ENCODE assay signal across 8 cellular contexts in genomic region chr2:136117909-136118818, GRCh38. TPM values are rescaled to one million over a fixed set of nuclear protein-coding genes. Genes with fewer than 3 reads are reported as not detected.
DNase-seq lines count a peak whose midpoint lies in the region; ATAC-seq, FAIRE-seq and TF ChIP-seq lines count a peak whose summit lies in the region.

Gene CXCR4 (minus strand): TSS chr2:136118149. CDS start chr2:136118060, 89 bp downstream.

- POLR2A ChIA-PET in HepG2 (lab: Yijun Ruan, JAX), result no interaction called here

- CTCF ChIA-PET in HepG2 (lab: Yijun Ruan, JAX; ENCODE audit: low intra/inter-chr PET ratio, low total read pairs), result no interaction called here

- H3K4me2 ChIP-seq in HepG2 (ENCODE audit: low read depth, low read length), result peak within 1 kb of the TSS; percentile 69

- TF ChIP-seq EP300 in HepG2 (IDR thresholded peaks at IDR 0.05; ENCODE audit: low read depth in 2 of 2, low read length in 2 of 2), result no peak
- no peak for TF ChIP-seq EP300 in HepG2 (CRISPR knock-in tag; IDR thresholded peaks at IDR 0.05; ENCODE audit: borderline replicate concordance)

- no peak for TF ChIP-seq POLR2A in HepG2 (IDR thresholded peaks at IDR 0.05; ENCODE audit: insufficient read depth in 1 of 2, low read depth in 2 of 2, low read length in 2 of 2)

- H3K9me3 ChIP-seq in HepG2 (ENCODE audit: low read length), result no peaks in the 10 kb centered on the region

- peak within 1 kb of the TSS; percentile 39 to 58 (median 39); a peak in 5 of 6 replicates for H3K4me3 ChIP-seq in HepG2 (replicated peaks in 1 of 3; ENCODE audit: insufficient read depth in 1 of 3, low read depth in 2 of 3, low read length in 3 of 3)

- TF ChIP-seq CTCF in HFFc6 (IDR thresholded peaks at IDR 0.05) (no peak), HepG2 (CRISPR knock-in tag; IDR thresholded peaks at IDR 0.05) (no peak; the same call in 1 of the 2 replicates)

- H2AFZ ChIP-seq in HepG2 (ENCODE audit: low read length), result no peak within 1 kb of the TSS

- DNase-seq in DMS53 treated with DMSO at 0.1 percent for 48 hours (lab: John Stamatoyannopoulos, UW; ENCODE audit: unreplicated experiment), result peak; percentile 13
- no peak for DNase-seq in HFFc6
- DNase-seq in NCI-H2107 treated with DMSO at 0.1 percent for 48 hours (lab: John Stamatoyannopoulos, UW; ENCODE audit: unreplicated experiment), result peak; percentile 78
- DNase-seq in cerebellum (ENCODE audit: low spot score), result peak; percentile 13
- DNase-seq in HepG2 (ENCODE audit: low spot score), result no peak
- peak; percentile 82 to 84 for DNase-seq in stimulated activated CD4-positive, alpha-beta T cell treated with anti-CD3 and anti-CD28 coated beads, Interleukin-2, amount 100 ng/mL, for 48 hours
- DNase-seq in HCEC 1CT, result no peak

- H3K27ac ChIP-seq in HepG2 (ENCODE audit: extremely low read length, insufficient read depth, low read length), result no peak within 1 kb of the TSS

- H3K4me3 Mint-ChIP-seq in HFFc6, result peak within 1 kb of the TSS; percentile 66

- intact Hi-C loops in HepG2 (cut with micrococcal nuclease; ENCODE audit: unreplicated experiment), result no loop called here

- H3K4me1 Mint-ChIP-seq in HFFc6 (ENCODE audit: low read depth), result 0 out of 2 replicates have a peak, but pooled peaks cover 8% of the 10 kb centered on the region

- H4K20me1 ChIP-seq in HepG2 (ENCODE audit: insufficient read depth, low read length), result no peaks in the 10 kb centered on the region

- H3K36me3 ChIP-seq in HepG2 (replicated peaks in 1 of 2; ENCODE audit: control insufficient read depth in 1 of 2, insufficient read depth in 2 of 2, low read length in 2 of 2), result no peaks in the 10 kb centered on the region

- peaks cover 0 to 62% of the 10 kb centered on the region in 2 experiments; a peak in 4 of 5 replicates for H3K27me3 ChIP-seq in HepG2 (ENCODE audit: control insufficient read depth in 1 of 2, insufficient read depth in 2 of 2, low read length in 2 of 2)

- peaks cover 42% of the 10 kb centered on the region for H3K27me3 Mint-ChIP-seq in HFFc6 (ENCODE audit: insufficient read depth)

- in situ Hi-C loops in HepG2 (cut with HindIII; ENCODE audit: extremely low pct_ligation_motif_present, low pct_unique_long_range_greater_than_20kb), result no loop called here

- H3K27ac Mint-ChIP-seq in HFFc6, result no peak within 1 kb of the TSS

- ATAC-seq in activated CD4-positive, CD25-positive, alpha-beta regulatory T cell treated with anti-CD3 and anti-CD28 coated beads, Interleukin-2, amount 50 U/mL, for 24 hours, result peak; percentile 39 to 47
- ATAC-seq in HepG2, result peak; percentile 61

- no peak for FAIRE-seq in HepG2 (lab: Jason Lieb, UNC)

- peaks cover 8% of the 10 kb centered on the region; the same call in 1 of the 2 replicates for H3K4me1 ChIP-seq in HepG2 (ENCODE audit: insufficient read depth, low read length)

- no peaks in the 10 kb centered on the region for H3K79me2 ChIP-seq in HepG2 (ENCODE audit: insufficient read depth, low read length)

- TF ChIP-seq RAD21 in HepG2 (CRISPR knock-in tag; IDR thresholded peaks at IDR 0.05), result no peak

- H3K9me3 Mint-ChIP-seq in HFFc6, result no peaks in the 10 kb centered on the region

- no peaks in the 10 kb centered on the region for H3K36me3 Mint-ChIP-seq in HFFc6 (ENCODE audit: low read depth)

- H3K9ac ChIP-seq in HepG2 (ENCODE audit: insufficient read depth, low read depth, low read length), result no peak within 1 kb of the TSS

- BruUV-seq in HepG2 (replicated peaks; lab: Mats Ljungman, UMichigan), result no TSS peak

- WGBS in HepG2 (ENCODE audit: low lambda C conversion rate), result 13% methylated on average over 50 of the region's 50 CpGs

TF ChIP-seq in HepG2, 621 proteins besides CTCF, POLR2A, EP300 and RAD21:
- TF ChIP-seq THYN1 (CRISPR knock-in tag; IDR thresholded peaks at IDR 0.05; ENCODE audit: borderline replicate concordance, low read depth), result no peak
- no peak for TF ChIP-seq RXRA (CRISPR knock-in tag; IDR thresholded peaks at IDR 0.05)
- peak; percentile 37; the same call in 1 of the 2 replicates for TF ChIP-seq ZNF800 (CRISPR knock-in tag; IDR thresholded peaks at IDR 0.05)
- TF ChIP-seq EZH2 (conservative IDR thresholded peaks at IDR 0.05; ENCODE audit: low read depth, low read length), result 0 out of 2 replicates have a peak, but pooled peaks have one; percentile 65
TF ChIP-seq in HepG2: peak in this region for 2.

RNA-seq across cellular contexts. Expression of gene CXCR4, which starts in this region (rescaled TPM):
- not detected for total RNA-seq in HFFc6 (2021; fragmentation: NEBNext Ultra II Directional; extraction: Animal tissue kit (Norgen Biotek cat#: 25700))
- total RNA-seq in cerebellum, result 110 TPM
- 0.29 and 0.55 TPM in 2 replicates for total RNA-seq in HepG2 (2016; rRNA removed; fragmentation: Illumina TruSeq; extraction: Trizol)
- 0.18 TPM in 1 of 2 replicates, not detected in the other for total RNA-seq in HepG2 (2016; cell fraction: cytosol; rRNA removed; fragmentation: Illumina TruSeq; extraction: Trizol; ENCODE audit: low read depth)
- total RNA-seq in HepG2 (2016; cell fraction: insoluble cytoplasmic fraction; rRNA removed; fragmentation: Illumina TruSeq; extraction: Trizol), result 0.13 and 0.50 TPM in 2 replicates
- 0.31 and 0.43 TPM in 2 replicates for total RNA-seq in HepG2 (2016; cell fraction: membrane; rRNA removed; fragmentation: Illumina TruSeq; extraction: Trizol)
- 0.34 and 0.37 TPM in 2 replicates for total RNA-seq in HepG2 (2016; cell fraction: nucleus; rRNA removed; fragmentation: Illumina TruSeq; extraction: Trizol)
- polyA plus RNA-seq in HepG2 (2011; rRNA removed), result 0.34 and 0.69 TPM in 2 replicates
- 0.49 and 0.50 TPM in 2 replicates for polyA plus RNA-seq in HepG2 (2011; cell fraction: cytosol; rRNA removed)
- 0.32 and 0.36 TPM in 2 replicates for polyA plus RNA-seq in HepG2 (2011; cell fraction: nucleus; rRNA removed)
- polyA plus RNA-seq in HepG2 (2012), result 0.12 and 0.47 TPM in 2 replicates
- 0.08 TPM in 1 of 2 replicates, not detected in the other for polyA plus RNA-seq in HepG2 (2016; cell fraction: cytosol; fragmentation: Illumina TruSeq; extraction: Trizol; ENCODE audit: low read depth)
- 0.19 and 0.26 TPM in 2 replicates for polyA plus RNA-seq in HepG2 (2016; cell fraction: insoluble cytoplasmic fraction; fragmentation: Illumina TruSeq; extraction: Trizol; ENCODE audit: low read depth)
- not detected in 2 replicates for polyA plus RNA-seq in HepG2 (2016; cell fraction: membrane; fragmentation: Illumina TruSeq; extraction: Trizol; ENCODE audit: low read depth)
- polyA plus RNA-seq in HepG2 (2016; cell fraction: nucleus; fragmentation: Illumina TruSeq; extraction: Trizol; ENCODE audit: insufficient read depth, low read depth), result 0.74 and 1.00 TPM in 2 replicates
- 1.2 and 180 TPM in 2 replicates for polyA minus RNA-seq in HepG2 (2011; rRNA and poly(A)+ RNA removed; ENCODE audit: low replicate concordance)
- not detected in 2 replicates for polyA minus RNA-seq in HepG2 (2011; cell fraction: cytosol; rRNA and poly(A)+ RNA removed)
- 0.39 TPM in 1 of 2 replicates, not detected in the other for polyA minus RNA-seq in HepG2 (2011; cell fraction: nucleus; rRNA and poly(A)+ RNA removed)

Comparison
In these comparisons a context has a peak if more than half of its experiments do, and no peak if none do; other contexts are left out.
1. RNA of gene CXCR4 (total RNA-seq): 110 TPM in cerebellum (single experiment); 0.13 to 0.55 TPM in HepG2 and not detected in HFFc6; every median in the first group is over 10 times any median in the second.
2. DNase-seq: peak in DMS53 treated with DMSO at 0.1 percent for 48 hours (single experiment), NCI-H2107 treated with DMSO at 0.1 percent for 48 hours (single experiment), cerebellum (single experiment) and stimulated activated CD4-positive, alpha-beta T cell treated with anti-CD3 and anti-CD28 coated beads, Interleukin-2, amount 100 ng/mL, for 48 hours (2 of 2); none in HFFc6 (single experiment), HepG2 (single experiment) and HCEC 1CT (single experiment).